ENCODE assay signal across 8 cellular contexts in the genomic region with DNA sequence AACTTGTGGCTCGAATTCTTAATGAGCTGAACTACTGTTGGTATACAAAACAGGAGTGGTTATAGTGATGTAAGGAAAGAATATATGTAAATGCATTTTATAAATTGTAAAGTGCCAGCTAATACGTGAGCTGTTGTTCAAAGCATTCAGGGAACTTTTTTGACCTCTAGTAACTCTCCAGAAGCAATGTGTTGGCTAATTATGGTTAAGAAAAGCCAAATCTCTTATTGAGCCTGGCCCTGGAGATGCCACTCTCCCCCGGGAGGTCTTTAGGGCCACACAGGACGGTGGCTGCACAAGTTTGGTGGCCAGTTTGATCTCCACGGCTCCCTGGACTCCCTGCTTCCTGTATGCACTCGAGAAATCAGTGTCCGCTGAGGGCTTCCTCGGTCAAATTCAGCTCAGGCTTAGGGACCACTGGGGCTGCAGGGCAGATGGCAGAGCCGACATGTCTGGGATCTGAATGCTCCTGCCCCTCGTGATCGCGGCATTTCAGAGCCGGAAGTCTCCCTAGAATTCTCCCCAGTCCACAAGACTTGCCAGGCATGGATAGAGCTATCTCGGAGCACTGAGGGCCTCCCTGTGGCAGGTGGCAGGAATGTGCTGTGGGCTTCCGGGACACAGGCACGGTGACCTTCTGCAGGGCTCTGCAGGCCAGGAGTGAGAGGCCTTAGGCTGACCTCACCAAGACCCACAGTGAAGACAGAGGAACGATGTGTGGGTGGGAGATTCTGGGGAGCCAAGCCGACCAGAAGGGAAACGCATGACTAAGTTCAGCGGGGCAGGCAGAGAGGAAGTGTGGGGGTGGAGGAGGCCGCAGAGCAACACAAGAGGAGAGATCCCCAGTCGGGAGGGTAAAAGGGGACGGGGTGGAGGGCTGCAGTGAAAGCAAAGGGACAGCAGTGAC. TPM values are rescaled to one million over a fixed set of nuclear protein-coding genes. Genes with fewer than 3 reads are reported as not detected.
A peak's percentile ranks its signal among the peaks of the same experiment; 100 is the strongest.
DNase-seq lines count a peak whose midpoint lies in the region; ATAC-seq and TF ChIP-seq lines count a peak whose summit lies in the region.

No MANE protein-coding gene starts in this region.

- peak overlapping the region in 3 of 4 donors; percentile 8 to 50 (median 28) for H3K4me3 Mint-ChIP-seq in CD4-positive, CD25-positive, alpha-beta regulatory T cell

- peak; percentile 59 to 78 for ATAC-seq in CD4-positive, CD25-positive, alpha-beta regulatory T cell (ENCODE audit: low read depth in 2 of 2)
- ATAC-seq in heart right ventricle: peak; percentile 65 to 91 (median 81)

- peaks cover 12% of the 10 kb centered on the region for H3K4me1 ChIP-seq in CD4-positive, CD25-positive, alpha-beta regulatory T cell (ENCODE audit: control insufficient read depth, insufficient read depth, low read length, poor library complexity, severe bottlenecking)
- H3K4me1 ChIP-seq in heart right ventricle: peaks cover 3 to 21% (median 15%) of the 10 kb centered on the region in 9 donors

- H3K9me3 Mint-ChIP-seq in CD4-positive, CD25-positive, alpha-beta regulatory T cell: no peaks in the 10 kb centered on the region

- 29 to 40% methylated on average over 23 of the region's 23 CpGs for WGBS in heart right ventricle, 2 donors

- no peaks in the 10 kb centered on the region for H3K27me3 Mint-ChIP-seq in CD4-positive, CD25-positive, alpha-beta regulatory T cell

- no peaks in the 10 kb centered on the region for H3K27me3 ChIP-seq in CD4-positive, CD25-positive, alpha-beta regulatory T cell (ENCODE audit: control insufficient read depth, insufficient read depth, low read length)
- H3K27me3 ChIP-seq in HL-60 (ENCODE audit: insufficient read depth, poor library complexity, severe bottlenecking) (no peaks in the 10 kb centered on the region), heart right ventricle (peaks cover 0 to 3% (median 0%) of the 10 kb centered on the region in 7 donors)

- intact Hi-C loops in heart right ventricle (cut with DNase I): loop anchor here in 1 of 10 donors (10.0 kb wide), 1 partner anchor 100 kb away; no protein-coding TSS in a partner anchor

- peaks cover 24% of the 10 kb centered on the region for H3K36me3 Mint-ChIP-seq in CD4-positive, CD25-positive, alpha-beta regulatory T cell

- peaks cover 14% of the 10 kb centered on the region for H3K36me3 ChIP-seq in CD4-positive, CD25-positive, alpha-beta regulatory T cell (ENCODE audit: control insufficient read depth, insufficient read depth, low read length)
- H3K36me3 ChIP-seq in heart right ventricle: peaks cover 0 to 33% (median 0%) of the 10 kb centered on the region in 9 donors

- peak in 1 of 3 donors; percentile 47 for DNase-seq in CD4-positive, CD25-positive, alpha-beta regulatory T cell
- peak; percentile 35 to 40 for DNase-seq in HL-60 (ENCODE audit: low read depth in 1 of 2, low spot score in 1 of 2)
- peak; percentile 71 for DNase-seq in activated CD8-positive, alpha-beta memory T cell treated with anti-CD3 and anti-CD28 coated beads, Interleukin-2, amount 50 U/mL, for 48 hours
- peak; percentile 28 to 49 for DNase-seq in heart right ventricle
- peak; percentile 15 for DNase-seq in stimulated activated CD4-positive, alpha-beta T cell treated with anti-CD3 and anti-CD28 coated beads, Interleukin-12 subunit alpha, Interleukin-12 subunit beta, amount 100 ng/mL, for 4 hours
- no peak for DNase-seq in NCI-H1092 (lab: John Stamatoyannopoulos, UW)
- DNase-seq in NCI-H1694 treated with DMSO at 0.1 percent for 48 hours (lab: John Stamatoyannopoulos, UW): no peak
- no peak for DNase-seq in NCI-H128 (lab: John Stamatoyannopoulos, UW; ENCODE audit: unreplicated experiment)

- no peak overlapping the region for H3K4me3 ChIP-seq in CD4-positive, CD25-positive, alpha-beta regulatory T cell (ENCODE audit: low read depth, low read length)
- H3K4me3 ChIP-seq in HL-60 (replicated peaks; ENCODE audit: insufficient read depth, low read length) (no peak overlapping the region), heart right ventricle (peak overlapping the region in 1 of 10 donors; percentile 11)

- no peaks in the 10 kb centered on the region for H3K9me3 ChIP-seq in CD4-positive, CD25-positive, alpha-beta regulatory T cell (ENCODE audit: control insufficient read depth in 2 of 2, low read length in 2 of 2)
- H3K9me3 ChIP-seq in heart right ventricle: no peaks in the 10 kb centered on the region

- H3K27ac ChIP-seq in CD4-positive, CD25-positive, alpha-beta regulatory T cell (ENCODE audit: insufficient read depth, low read length, poor library complexity, severe bottlenecking): no peak overlapping the region
- no peak overlapping the region for H3K27ac ChIP-seq in HL-60 (replicated peaks)
- peak overlapping the region in 5 of 10 donors; percentile 13 to 67 (median 29) for H3K27ac ChIP-seq in heart right ventricle

- TF ChIP-seq CTCF in HL-60 (IDR thresholded peaks at IDR 0.05; ENCODE audit: insufficient read depth, low read length) (no peak), heart right ventricle (IDR thresholded peaks at IDR 0.05) (peak in 2 of 9 donors; percentile 9 to 31)

- H3K27ac Mint-ChIP-seq in CD4-positive, CD25-positive, alpha-beta regulatory T cell: peak overlapping the region in 2 of 3 donors; percentile 62 to 78

- peaks cover 0 to 18% (median 8%) of the 10 kb centered on the region in 4 donors for H3K4me1 Mint-ChIP-seq in CD4-positive, CD25-positive, alpha-beta regulatory T cell

RNA-seq across cellular contexts. Expression of gene PITPNM3, which starts 18.6 kb away (rescaled TPM):
- 0.20 TPM for total RNA-seq in CD4-positive, CD25-positive, alpha-beta regulatory T cell
- polyA plus RNA-seq in CD4-positive, CD25-positive, alpha-beta regulatory T cell: under 1 TPM in 1 of 4 donors, not detected in 3; 0.12 TPM
- total RNA-seq in heart right ventricle: under 1 TPM; 0.12 to 0.70 (median 0.35) TPM
- under 1 TPM; 0.17 to 0.37 TPM for polyA plus RNA-seq in heart right ventricle

Comparison
In these comparisons a context has a peak if more than half of its experiments do, and no peak if none do; other contexts are left out.
1. DNase-seq: peak in HL-60 (2 of 2), activated CD8-positive, alpha-beta memory T cell treated with anti-CD3 and anti-CD28 coated beads, Interleukin-2, amount 50 U/mL, for 48 hours (single experiment), heart right ventricle (2 of 2) and stimulated activated CD4-positive, alpha-beta T cell treated with anti-CD3 and anti-CD28 coated beads, Interleukin-12 subunit alpha, Interleukin-12 subunit beta, amount 100 ng/mL, for 4 hours (single experiment); none in NCI-H1092 (single experiment), NCI-H1694 treated with DMSO at 0.1 percent for 48 hours (single experiment) and NCI-H128 (single experiment).